ENCODE assay signal across 10 cellular contexts in genomic region chr9:105007143-105007542, GRCh38.
DNase-seq lines count a peak whose midpoint lies in the region; ATAC-seq and TF ChIP-seq lines count a peak whose summit lies in the region.
"Had no signal": no experiment of that assay in that cellular context is flagged by ENCODE, and none has a peak within 500 bp of the region (broad histone marks: within the 10 kb centered on the region; RNA-seq: fewer than 3 reads in every experiment).

No MANE protein-coding gene starts in this region.

- no peak for TF ChIP-seq EP300 in gastroesophageal sphincter (IDR thresholded peaks at IDR 0.05)
- TF ChIP-seq EP300 in esophagus muscularis mucosa (IDR thresholded peaks at IDR 0.05) = no peak

- H3K27me3 ChIP-seq in gastroesophageal sphincter (no peaks in the 10 kb centered on the region), esophagus muscularis mucosa (no peaks in the 10 kb centered on the region)
- H3K27me3 ChIP-seq: gastrocnemius medialis had no signal

- no peak overlapping the region for H3K27ac Mint-ChIP-seq in stimulated activated effector memory CD8-positive, alpha-beta T cell treated with anti-CD3 and anti-CD28 coated beads, Interleukin-12 subunit alpha, Interleukin-12 subunit beta, amount 100 ng/mL, for 72 hours
- H3K27ac Mint-ChIP-seq: T-cell had no signal

- TF ChIP-seq CTCF in HFF-Myc (IDR thresholded peaks at IDR 0.05; ENCODE audit: low read depth, low read length, missing control alignments) = no peak
- no peak for TF ChIP-seq CTCF in gastroesophageal sphincter (IDR thresholded peaks at IDR 0.05)
- TF ChIP-seq CTCF in esophagus muscularis mucosa (IDR thresholded peaks at IDR 0.05) = no peak

- H3K27ac ChIP-seq in gastroesophageal sphincter (peak overlapping the region in 1 of 4 donors; percentile 59), esophagus muscularis mucosa (replicated peaks in 1 of 4) (peak overlapping the region in 1 of 4 donors; percentile 5)
- H3K27ac ChIP-seq: gastrocnemius medialis had no signal

- no peak overlapping the region for H3K4me3 Mint-ChIP-seq in stimulated activated effector memory CD8-positive, alpha-beta T cell treated with anti-CD3 and anti-CD28 coated beads, Interleukin-12 subunit alpha, Interleukin-12 subunit beta, amount 100 ng/mL, for 72 hours
- H3K4me3 Mint-ChIP-seq: T-cell had no signal

- no peaks in the 10 kb centered on the region for H3K36me3 Mint-ChIP-seq in stimulated activated effector memory CD8-positive, alpha-beta T cell treated with anti-CD3 and anti-CD28 coated beads, Interleukin-12 subunit alpha, Interleukin-12 subunit beta, amount 100 ng/mL, for 72 hours
- H3K36me3 Mint-ChIP-seq: T-cell had no signal

- H3K4me3 ChIP-seq in HFF-Myc (replicated peaks; ENCODE audit: low read depth, low read length) (no peak overlapping the region), gastroesophageal sphincter (no peak overlapping the region), esophagus muscularis mucosa (no peak overlapping the region)
- H3K4me3 ChIP-seq: gastrocnemius medialis had no signal

- intact Hi-C loops in esophagus muscularis mucosa (cut with DNase I) = no loop called here

- peaks cover 17% of the 10 kb centered on the region for H3K4me1 Mint-ChIP-seq in stimulated activated effector memory CD8-positive, alpha-beta T cell treated with anti-CD3 and anti-CD28 coated beads, Interleukin-12 subunit alpha, Interleukin-12 subunit beta, amount 100 ng/mL, for 72 hours

- ATAC-seq in gastroesophageal sphincter (peak; percentile 75), HG03521 (IDR thresholded peaks at IDR 0.05; ENCODE audit: unreplicated experiment) (no peak)
- peak; percentile 87 for ATAC-seq in stimulated activated effector memory CD8-positive, alpha-beta T cell treated with anti-CD3 and anti-CD28 coated beads, Interleukin-12 subunit alpha, Interleukin-12 subunit beta, amount 100 ng/mL, for 72 hours
- ATAC-seq: T-cell had no signal

- no peaks in the 10 kb centered on the region for H3K36me3 ChIP-seq in gastroesophageal sphincter
- H3K36me3 ChIP-seq in esophagus muscularis mucosa = no peaks in the 10 kb centered on the region
- H3K36me3 ChIP-seq: gastrocnemius medialis had no signal

- DNase-seq in HFF-Myc (ENCODE audit: extremely low read depth, low read depth) = peak; percentile 22
- peak; percentile 63 for DNase-seq in SKM-1 (lab: John Stamatoyannopoulos, UW; ENCODE audit: unreplicated experiment)
- DNase-seq in stimulated activated effector memory CD8-positive, alpha-beta T cell treated with anti-CD3 and anti-CD28 coated beads, Interleukin-12 subunit alpha, Interleukin-12 subunit beta, amount 100 ng/mL, for 72 hours (ENCODE audit: low spot score in 2 of 2) = no peak
- DNase-seq in COR-L47 (lab: John Stamatoyannopoulos, UW) = no peak
- no peak for DNase-seq in NCI-H510A treated with DMSO at 0.1 percent for 48 hours (lab: John Stamatoyannopoulos, UW)
- no peak for DNase-seq in esophagus muscularis mucosa (ENCODE audit: extremely low spot score)
- DNase-seq: gastrocnemius medialis had no signal

- 25 to 53% methylated on average over 2 of the region's 2 CpGs for WGBS in gastroesophageal sphincter (ENCODE audit: low coverage in 1 of 2), 2 donors
- 67% methylated on average over 2 of the region's 2 CpGs for WGBS in esophagus muscularis mucosa

- H3K4me1 ChIP-seq in gastroesophageal sphincter (no peaks in the 10 kb centered on the region), esophagus muscularis mucosa (no peaks in the 10 kb centered on the region)
- H3K4me1 ChIP-seq: gastrocnemius medialis had no signal

- TF ChIP-seq POLR2A in gastroesophageal sphincter (IDR thresholded peaks at IDR 0.05) (no peak), esophagus muscularis mucosa (IDR thresholded peaks at IDR 0.05; ENCODE audit: low read depth) (no peak)

- no peaks in the 10 kb centered on the region for H3K9me3 Mint-ChIP-seq in stimulated activated effector memory CD8-positive, alpha-beta T cell treated with anti-CD3 and anti-CD28 coated beads, Interleukin-12 subunit alpha, Interleukin-12 subunit beta, amount 100 ng/mL, for 72 hours
- H3K9me3 Mint-ChIP-seq: T-cell had no signal

- no peaks in the 10 kb centered on the region for H3K9me3 ChIP-seq in gastroesophageal sphincter
- H3K9me3 ChIP-seq in esophagus muscularis mucosa = no peaks in the 10 kb centered on the region
- H3K9me3 ChIP-seq: gastrocnemius medialis had no signal

Comparison
In these comparisons a context has a peak if more than half of its experiments do, and no peak if none do; other contexts are left out.
1. DNase-seq: peak in HFF-Myc (single experiment) and SKM-1 (single experiment); none in stimulated activated effector memory CD8-positive, alpha-beta T cell treated with anti-CD3 and anti-CD28 coated beads, Interleukin-12 subunit alpha, Interleukin-12 subunit beta, amount 100 ng/mL, for 72 hours (0 of 2), COR-L47 (single experiment), NCI-H510A treated with DMSO at 0.1 percent for 48 hours (single experiment) and esophagus muscularis mucosa (single experiment).